In the genomic region with DNA sequence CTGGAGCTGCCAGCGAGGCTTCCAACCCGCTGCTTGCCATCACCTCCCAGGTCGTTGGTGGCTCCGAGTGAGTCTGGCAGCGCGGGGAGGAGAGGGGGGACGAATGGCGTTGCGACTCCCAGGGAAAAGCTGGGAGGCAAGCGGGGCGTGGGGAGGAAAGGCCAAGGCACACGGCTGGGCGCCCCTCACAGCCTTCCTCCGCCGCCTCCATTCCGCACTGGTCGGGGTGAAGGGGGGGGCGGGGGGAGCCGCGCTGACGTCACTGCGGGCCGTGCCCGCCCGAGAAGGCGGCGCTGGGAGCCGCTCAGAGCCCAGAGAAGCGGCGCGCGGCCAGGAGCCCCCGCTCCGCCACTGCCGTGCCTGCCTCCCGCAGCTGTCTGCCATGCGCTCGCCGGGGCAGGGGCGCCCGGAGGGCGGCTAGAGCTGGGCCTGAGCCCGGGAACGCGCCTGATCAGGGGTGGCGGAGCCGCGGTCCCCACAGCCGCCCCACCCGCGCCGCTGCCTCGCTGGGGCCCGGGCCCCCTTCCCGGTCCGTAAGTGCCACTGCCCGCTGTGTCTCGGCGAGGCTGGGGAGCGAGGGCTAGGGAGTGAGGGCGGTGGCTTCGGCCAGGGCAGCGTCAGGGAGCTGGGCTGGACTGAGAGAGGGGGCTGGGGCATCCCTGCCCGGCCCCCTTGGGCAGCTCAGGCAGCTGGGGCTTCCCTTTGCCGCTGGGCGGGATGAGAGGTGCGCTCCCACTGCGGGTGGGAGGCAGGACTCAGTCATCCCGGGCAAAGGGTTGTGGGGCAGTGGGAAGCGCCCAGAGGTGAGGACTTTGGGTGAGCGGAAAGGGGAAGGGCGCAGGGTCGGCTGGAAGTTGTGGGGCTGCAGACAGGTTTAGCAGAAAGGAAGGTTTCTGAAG, we compare ENCODE assay signal across 8 cellular contexts. TPM values are rescaled to one million over a fixed set of nuclear protein-coding genes. Genes with fewer than 3 reads are reported as not detected.
A peak's percentile ranks its signal among the peaks of the same experiment; 100 is the strongest.
DNase-seq lines count a peak whose midpoint lies in the region; ATAC-seq lines count a peak whose summit lies in the region.

No MANE protein-coding gene starts in this region.

- no peak for ATAC-seq in GM19324 (IDR thresholded peaks at IDR 0.05; ENCODE audit: low FRiP score, unreplicated experiment)

- DNase-seq in NCI-H2107 (lab: John Stamatoyannopoulos, UW) (peak; percentile 23), NCI-H2107 treated with DMSO at 0.1 percent for 48 hours (lab: John Stamatoyannopoulos, UW; ENCODE audit: unreplicated experiment) (no peak), NCI-H2171 (lab: John Stamatoyannopoulos, UW) (peak; percentile 83), anterior cingulate cortex (lab: John Stamatoyannopoulos, UW) (peak in 54 of 58 donors; percentile 21 to 87 (median 69)), occipital lobe (lab: John Stamatoyannopoulos, UW) (peak; percentile 75), GM19240 (ENCODE audit: insufficient read length, low spot score) (no peak), ecto neural progenitor cell (ENCODE audit: low spot score) (no peak)

RNA-seq across cellular contexts. Expression of a gene that starts 27.8 kb away (rescaled TPM):
- total RNA-seq in occipital lobe = 38.4 TPM

Comparison
In these comparisons a context has a peak if more than half of its experiments do, and no peak if none do; other contexts are left out.
1. DNase-seq: peak in NCI-H2107 (single experiment), NCI-H2171 (single experiment), anterior cingulate cortex (54 of 58) and occipital lobe (single experiment); none in NCI-H2107 treated with DMSO at 0.1 percent for 48 hours (single experiment), GM19240 (single experiment) and ecto neural progenitor cell (single experiment).